Comparison of ENCODE assay signal across 18 cellular contexts in the genomic region with DNA sequence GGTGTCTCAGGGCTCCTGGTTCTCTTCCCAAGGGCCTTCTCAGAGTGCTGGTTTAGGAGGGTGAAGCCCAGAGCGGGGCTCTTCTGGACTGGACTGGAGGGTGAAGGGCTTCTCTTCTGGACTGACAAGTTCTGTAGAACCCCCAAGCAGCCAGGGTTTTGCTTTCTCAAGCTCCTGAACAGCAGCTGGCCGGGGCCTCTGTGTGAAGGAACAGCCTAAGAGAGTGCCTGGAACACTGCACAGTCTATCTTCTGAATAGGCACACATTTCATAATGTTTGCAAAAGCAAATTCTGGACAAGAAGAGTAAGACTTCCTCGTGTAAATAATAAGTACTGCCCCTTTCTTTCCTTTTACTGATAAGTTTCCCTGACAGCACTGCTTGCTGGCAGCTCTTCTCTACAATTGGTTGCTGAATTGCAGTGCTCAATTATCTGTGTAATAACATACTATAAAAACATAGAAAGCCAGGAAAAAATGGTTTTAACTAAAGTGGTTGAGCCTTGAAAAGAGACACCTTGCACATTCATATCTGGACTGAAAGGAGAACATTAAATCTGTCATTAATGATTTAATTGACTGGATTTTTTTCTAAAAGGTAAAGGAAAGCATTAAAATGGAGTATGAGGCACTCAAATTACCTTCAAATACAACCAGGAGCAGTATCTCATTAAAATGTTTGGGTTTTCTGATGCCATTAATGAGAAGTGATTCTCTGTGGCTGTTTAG. TPM values are rescaled to one million over a fixed set of nuclear protein-coding genes. Genes with fewer than 3 reads are reported as not detected.
DNase-seq lines count a peak whose midpoint lies in the region; ATAC-seq and TF ChIP-seq lines count a peak whose summit lies in the region.
"Had no signal": no experiment of that assay in that cellular context is flagged by ENCODE, and none has a peak within 500 bp of the region (broad histone marks: within the 10 kb centered on the region; RNA-seq: fewer than 3 reads in every experiment).

No MANE protein-coding gene starts in this region.

- H3K27me3 ChIP-seq in left ventricle myocardium inferior (ENCODE audit: low read depth) = no peaks in the 10 kb centered on the region
- H3K27me3 ChIP-seq in upper lobe of right lung = no peaks in the 10 kb centered on the region
- H3K27me3 ChIP-seq: neural progenitor cell had no signal

- no peak for TF ChIP-seq CTCF in left ventricle myocardium inferior (IDR thresholded peaks at IDR 0.05; ENCODE audit: borderline replicate concordance)
- TF ChIP-seq CTCF in upper lobe of right lung (IDR thresholded peaks at IDR 0.05) = no peak

- H3K4me3 ChIP-seq in left ventricle myocardium inferior (no peak overlapping the region), upper lobe of right lung (no peak overlapping the region)
- H3K4me3 ChIP-seq: GM23338, neural progenitor cell had no signal

- peaks cover 80% of the 10 kb centered on the region for H3K4me1 ChIP-seq in left ventricle myocardium inferior
- peaks cover 15% of the 10 kb centered on the region for H3K4me1 ChIP-seq in upper lobe of right lung
- H3K4me1 ChIP-seq: Caco-2 had no signal

- intact Hi-C loops in Right ventricle myocardium inferior (cut with DNase I) = no loop called here
- intact Hi-C loops in cardiac septum (cut with DNase I) = no loop called here
- intact Hi-C loops in left ventricle myocardium inferior (cut with micrococcal nuclease) = no loop called here
- intact Hi-C loops in upper lobe of right lung (cut with DNase I) = no loop called here

- H3K27ac ChIP-seq in left ventricle myocardium inferior (replicated peaks) (peak overlapping the region; percentile 25), upper lobe of right lung (peak overlapping the region; percentile 60)
- H3K27ac ChIP-seq: neural progenitor cell had no signal

- no peaks in the 10 kb centered on the region for H3K9me3 ChIP-seq in left ventricle myocardium inferior (replicated peaks)
- no peaks in the 10 kb centered on the region for H3K9me3 ChIP-seq in upper lobe of right lung
- H3K9me3 ChIP-seq: Caco-2 had no signal

- ATAC-seq in Right ventricle myocardium inferior = peak; percentile 71
- peak; percentile 90 for ATAC-seq in upper lobe of right lung
- no peak for ATAC-seq in HG03139 (IDR thresholded peaks at IDR 0.05; ENCODE audit: unreplicated experiment)
- ATAC-seq: esophagus mucosa, T-helper 17 cell had no signal

- no peak for DNase-seq in Right ventricle myocardium inferior (ENCODE audit: missing footprints)
- DNase-seq in cardiac septum (ENCODE audit: low spot score) = no peak
- peak; percentile 9 for DNase-seq in NCI-H2227 (lab: John Stamatoyannopoulos, UW; ENCODE audit: unreplicated experiment)
- DNase-seq in left ventricle myocardium inferior = no peak
- peak; percentile 79 for DNase-seq in upper lobe of right lung
- DNase-seq in RKO (ENCODE audit: low spot score) = no peak
- no peak for DNase-seq in stimulated activated CD4-positive, alpha-beta T cell treated with anti-CD3 and anti-CD28 coated beads, Interleukin-4, amount 100 ng/mL, for 24 hours
- DNase-seq: activated CD4-positive, alpha-beta T cell treated with anti-CD3 and anti-CD28 coated beads, Interleukin-2, amount 50 U/mL, for 1 hour; aorta; Caco-2; GF-D8; NCI-H446; RPMI8226; T-helper 17 cell had no signal

- H3K36me3 ChIP-seq in left ventricle myocardium inferior (no peaks in the 10 kb centered on the region), upper lobe of right lung (no peaks in the 10 kb centered on the region)
- H3K36me3 ChIP-seq: neural progenitor cell had no signal

RNA-seq across cellular contexts. Expression of gene MAST4, which starts 20.5 kb away (rescaled TPM):
- total RNA-seq in Right ventricle myocardium inferior = 39.6 TPM
- 91.4 TPM for total RNA-seq in cardiac septum
- total RNA-seq in left ventricle myocardium inferior = 55.7 TPM
- total RNA-seq in upper lobe of right lung = 52.6 TPM

Comparison
In these comparisons a context has a peak if more than half of its experiments do, and no peak if none do; other contexts are left out.
1. DNase-seq: peak in NCI-H2227 (single experiment) and upper lobe of right lung (single experiment); none in Right ventricle myocardium inferior (single experiment), cardiac septum (single experiment), left ventricle myocardium inferior (single experiment), RKO (single experiment) and stimulated activated CD4-positive, alpha-beta T cell treated with anti-CD3 and anti-CD28 coated beads, Interleukin-4, amount 100 ng/mL, for 24 hours (single experiment).